13 cellular contexts compared by ENCODE assay signal in the genomic region with DNA sequence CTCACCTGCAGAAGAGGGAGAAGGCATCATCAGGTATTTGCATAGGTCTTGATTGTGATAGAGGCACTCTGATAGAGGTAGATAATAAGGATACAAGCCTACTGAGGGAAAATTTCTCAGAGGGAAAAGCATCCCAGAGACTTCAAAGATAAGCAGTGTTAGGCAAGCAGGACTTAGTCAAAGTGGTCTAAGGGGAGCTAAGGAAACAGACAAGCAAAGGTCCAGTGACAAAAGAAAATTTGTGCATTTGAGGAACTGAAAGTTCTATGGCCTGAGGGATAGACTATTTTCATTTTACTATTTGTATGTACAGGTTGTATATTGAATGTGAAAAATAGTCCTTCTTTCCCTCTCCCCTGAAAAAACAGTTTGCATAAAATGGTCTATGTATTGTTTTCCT. TPM values are rescaled to one million over a fixed set of nuclear protein-coding genes. Genes with fewer than 3 reads are reported as not detected.
DNase-seq lines count a peak whose midpoint lies in the region; ATAC-seq and TF ChIP-seq lines count a peak whose summit lies in the region.
"Had no signal": no experiment of that assay in that cellular context is flagged by ENCODE, and none has a peak within 500 bp of the region (broad histone marks: within the 10 kb centered on the region; RNA-seq: fewer than 3 reads in every experiment).

No MANE protein-coding gene starts in this region.

- H3K4me3 ChIP-seq in GM12865 (ENCODE audit: low read depth, low read length), result no peak overlapping the region
- H3K4me3 ChIP-seq: gastroesophageal sphincter, left ventricle myocardium inferior, tibial nerve had no signal

- TF ChIP-seq CTCF in GM12865 (IDR thresholded peaks at IDR 0.05; ENCODE audit: insufficient read depth, low read depth, low read length, missing control alignments), result no peak

- ATAC-seq in GM19328 (IDR thresholded peaks at IDR 0.05; ENCODE audit: unreplicated experiment), result peak; percentile 53
- peak; percentile 86 for ATAC-seq in HG02678 (IDR thresholded peaks at IDR 0.05; ENCODE audit: unreplicated experiment)
- peak; percentile 88 for ATAC-seq in HG03432 (IDR thresholded peaks at IDR 0.05; ENCODE audit: unreplicated experiment)
- ATAC-seq: gastroesophageal sphincter had no signal

- DNase-seq in GM12865 (ENCODE audit: low read depth) (peak; percentile 34), NCI-H446 treated with DMSO at 0.1 percent for 48 hours (lab: John Stamatoyannopoulos, UW) (no peak), DMS153 (lab: John Stamatoyannopoulos, UW) (no peak), AG08396 (ENCODE audit: low spot score) (no peak), A172 (ENCODE audit: low spot score) (no peak)
- DNase-seq: activated CD4-positive, alpha-beta memory T cell treated with anti-CD3 and anti-CD28 coated beads, Interleukin-2, amount 10 ng/mL, durations not matched to agents 7 days and 5 days; activated naive CD8-positive, alpha-beta T cell treated with anti-CD3 and anti-CD28 coated beads, Interleukin-2, amount 10 ng/mL, durations not matched to agents 7 days and 5 days; left ventricle myocardium inferior had no signal

RNA-seq across cellular contexts. Expression of gene OXCT1, which starts 27.4 kb away (rescaled TPM):
- total RNA-seq in A172 (2014; rRNA removed; shearing (Covaris generic)), result 29.0 and 31.2 TPM in 2 replicates
